In genomic region chr3:41334426-41334825, GRCh38 we compare ENCODE assay signal across 24 cellular contexts.
"Had no signal": no experiment of that assay in that cellular context is flagged by ENCODE, and none has a peak within 500 bp of the region (broad histone marks: within the 10 kb centered on the region; RNA-seq: fewer than 3 reads in every experiment).

No MANE protein-coding gene starts in this region.

- H3K4me1 Mint-ChIP-seq: stimulated activated effector memory CD8-positive, alpha-beta T cell treated with anti-CD3 and anti-CD28 coated beads, Interleukin-12 subunit alpha, Interleukin-12 subunit beta, amount 100 ng/mL, for 72 hours had no signal

- H3K9me3 ChIP-seq: colonic mucosa, esophagus squamous epithelium, left lung, ovary, psoas muscle, sigmoid colon, stomach, thyroid gland, vagina had no signal

- DNase-seq: colonic mucosa; effector CD8-positive, alpha-beta T cell; esophagus squamous epithelium; foreskin melanocyte; left cardiac atrium; left lung; mesenchymal stem cell; midbrain; naive thymus-derived CD8-positive, alpha-beta T cell; nephron progenitor cell; occipital lobe; ovary; psoas muscle; right cardiac atrium; sigmoid colon; stimulated activated CD4-positive, alpha-beta T cell treated with anti-CD3 and anti-CD28 coated beads, Interleukin-2, amount 100 ng/mL, for 24 hours; stimulated activated CD4-positive, alpha-beta T cell treated with anti-CD3 and anti-CD28 coated beads, Interleukin-4, amount 100 ng/mL, for 24 hours; stimulated activated naive CD4-positive, alpha-beta T cell treated with Interleukin-2 at 50 U/mL for 16 hours; stomach; thyroid gland; trophoblast cell had no signal

- H3K27me3 Mint-ChIP-seq: dendritic cell treated with granulocyte-macrophage colony-stimulating factor and Interleukin-4, amounts not matched to agents 40 ng/mL and 50 ng/mL, for 4 days; naive thymus-derived CD8-positive, alpha-beta T cell had no signal

- H3K4me3 Mint-ChIP-seq: dendritic cell treated with granulocyte-macrophage colony-stimulating factor and Interleukin-4, amounts not matched to agents 40 ng/mL and 50 ng/mL, for 4 days; naive thymus-derived CD8-positive, alpha-beta T cell; nephron progenitor cell; stimulated activated effector memory CD8-positive, alpha-beta T cell treated with anti-CD3 and anti-CD28 coated beads, Interleukin-12 subunit alpha, Interleukin-12 subunit beta, amount 100 ng/mL, for 72 hours had no signal

- H3K9me3 Mint-ChIP-seq: dendritic cell treated with granulocyte-macrophage colony-stimulating factor and Interleukin-4, amounts not matched to agents 40 ng/mL and 50 ng/mL, for 4 days; naive thymus-derived CD8-positive, alpha-beta T cell; nephron progenitor cell; stimulated activated effector memory CD8-positive, alpha-beta T cell treated with anti-CD3 and anti-CD28 coated beads, Interleukin-12 subunit alpha, Interleukin-12 subunit beta, amount 100 ng/mL, for 72 hours had no signal

- H3K4me1 ChIP-seq: colonic mucosa, left lung, psoas muscle, sigmoid colon, stomach, vagina had no signal

- H3K27ac Mint-ChIP-seq: dendritic cell treated with granulocyte-macrophage colony-stimulating factor and Interleukin-4, amounts not matched to agents 40 ng/mL and 50 ng/mL, for 4 days; nephron progenitor cell; stimulated activated effector memory CD8-positive, alpha-beta T cell treated with anti-CD3 and anti-CD28 coated beads, Interleukin-12 subunit alpha, Interleukin-12 subunit beta, amount 100 ng/mL, for 72 hours had no signal

- H3K36me3 Mint-ChIP-seq: naive thymus-derived CD8-positive, alpha-beta T cell; stimulated activated effector memory CD8-positive, alpha-beta T cell treated with anti-CD3 and anti-CD28 coated beads, Interleukin-12 subunit alpha, Interleukin-12 subunit beta, amount 100 ng/mL, for 72 hours had no signal

- H3K27me3 ChIP-seq: colonic mucosa, esophagus squamous epithelium, left lung, ovary, sigmoid colon, stomach, thyroid gland, vagina had no signal

- H3K36me3 ChIP-seq: colonic mucosa, esophagus squamous epithelium, left lung, ovary, sigmoid colon, stomach, thyroid gland, vagina had no signal

- H3K4me3 ChIP-seq: colonic mucosa, esophagus squamous epithelium, left lung, ovary, psoas muscle, sigmoid colon, stomach, thyroid gland, vagina had no signal

- H3K27ac ChIP-seq: colonic mucosa, esophagus squamous epithelium, left lung, ovary, psoas muscle, sigmoid colon, stomach, thyroid gland, vagina had no signal
